21 cellular contexts compared by ENCODE assay signal in the genomic region with DNA sequence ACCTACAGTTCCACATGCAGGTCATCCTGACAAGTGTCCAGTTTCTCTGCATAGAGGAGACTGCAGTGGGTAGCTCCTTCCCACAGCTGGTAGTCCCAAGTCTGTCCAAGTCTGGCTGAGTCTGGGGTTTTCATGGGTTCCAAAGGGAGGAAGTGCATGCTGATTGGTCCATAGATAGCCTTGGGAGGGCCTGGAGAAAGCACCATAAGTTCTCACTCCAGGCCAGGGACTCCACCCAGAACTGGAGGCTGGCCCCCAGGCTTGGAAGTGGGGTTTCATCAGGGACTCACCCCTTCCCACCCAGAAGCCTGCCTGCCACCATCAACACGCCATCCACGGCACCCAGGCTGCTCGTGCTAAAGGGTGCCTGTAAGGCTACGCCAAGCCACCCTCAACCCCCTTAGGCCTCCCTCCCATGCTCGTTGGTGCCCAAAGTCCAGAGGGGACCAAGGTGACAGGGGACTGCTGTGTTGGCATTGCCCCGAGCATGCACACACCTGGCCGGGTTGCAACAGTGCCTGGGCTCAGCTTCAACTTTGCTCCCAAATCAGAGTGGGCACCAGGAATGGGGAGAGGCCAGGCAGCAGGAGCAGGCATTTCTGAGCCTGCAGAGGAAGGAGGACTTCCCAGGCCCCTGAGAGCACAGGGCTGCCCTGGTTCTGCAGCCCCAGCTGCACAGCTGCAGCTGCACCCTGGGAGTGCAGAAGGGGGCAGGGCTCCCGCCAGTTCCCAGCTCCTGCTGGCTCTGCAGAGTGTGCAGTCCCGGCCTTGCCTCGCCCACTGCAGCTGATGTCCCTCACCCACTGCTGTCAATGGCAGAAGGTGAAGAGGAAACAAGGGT.
"Had no signal": no experiment of that assay in that cellular context is flagged by ENCODE, and none has a peak within 500 bp of the region (broad histone marks: within the 10 kb centered on the region; RNA-seq: fewer than 3 reads in every experiment).

No MANE protein-coding gene starts in this region.

- ATAC-seq: gastroesophageal sphincter, heart right ventricle, left cardiac atrium had no signal

- H3K27ac Mint-ChIP-seq: activated naive CD4-positive, alpha-beta T cell treated with anti-CD3 and anti-CD28 coated beads, Interleukin-2, amount 50 U/mL, for 24 hours; nephron; T-helper 1 cell treated with Interleukin-12 subunit alpha and Interleukin-12 subunit beta and Interleukin-4 antibody, amounts not matched to agents 30 μg/mL and 1 μg/mL, for 36 hours had no signal

- H3K4me1 ChIP-seq: esophagus muscularis mucosa, gastroesophageal sphincter, heart right ventricle, spleen, tibial artery, vagina had no signal

- H3K36me3 Mint-ChIP-seq: activated naive CD4-positive, alpha-beta T cell treated with anti-CD3 and anti-CD28 coated beads, Interleukin-2, amount 50 U/mL, for 24 hours had no signal

- DNase-seq: activated CD4-positive, alpha-beta T cell treated with anti-CD3 and anti-CD28 coated beads for 1 hour; activated gamma-delta T cell; dermis blood vessel endothelial cell; effector memory CD4-positive, alpha-beta T cell; heart right ventricle; left cardiac atrium; mesenchymal stem cell; retina; spleen; stimulated activated CD4-positive, alpha-beta T cell treated with anti-CD3 and anti-CD28 coated beads, Interleukin-4, amount 100 ng/mL, for 4 hours; stimulated activated naive CD4-positive, alpha-beta T cell treated with Interleukin-2 at 50 U/mL for 16 hours; substantia nigra; tibial artery had no signal

- FAIRE-seq: endothelial cell of umbilical vein had no signal

- H3K9me3 ChIP-seq: esophagus muscularis mucosa, gastroesophageal sphincter, heart right ventricle, spleen, tibial artery, vagina had no signal

- H3K4me3 ChIP-seq: cardiac muscle cell, esophagus muscularis mucosa, gastroesophageal sphincter, heart right ventricle, spleen, tibial artery, vagina had no signal

- H3K36me3 ChIP-seq: cardiac muscle cell, esophagus muscularis mucosa, gastroesophageal sphincter, heart right ventricle, spleen, tibial artery, vagina had no signal

- H3K27ac ChIP-seq: cardiac muscle cell, esophagus muscularis mucosa, gastroesophageal sphincter, heart right ventricle, spleen, tibial artery, vagina had no signal

- H3K4me3 Mint-ChIP-seq: activated naive CD4-positive, alpha-beta T cell treated with anti-CD3 and anti-CD28 coated beads, Interleukin-2, amount 50 U/mL, for 24 hours; nephron; T-helper 1 cell treated with Interleukin-12 subunit alpha and Interleukin-12 subunit beta and Interleukin-4 antibody, amounts not matched to agents 30 μg/mL and 1 μg/mL, for 36 hours had no signal

- H3K9me3 Mint-ChIP-seq: activated naive CD4-positive, alpha-beta T cell treated with anti-CD3 and anti-CD28 coated beads, Interleukin-2, amount 50 U/mL, for 24 hours; nephron; T-helper 1 cell treated with Interleukin-12 subunit alpha and Interleukin-12 subunit beta and Interleukin-4 antibody, amounts not matched to agents 30 μg/mL and 1 μg/mL, for 36 hours had no signal

- H3K27me3 Mint-ChIP-seq: activated naive CD4-positive, alpha-beta T cell treated with anti-CD3 and anti-CD28 coated beads, Interleukin-2, amount 50 U/mL, for 24 hours had no signal

- H3K4me1 Mint-ChIP-seq: activated naive CD4-positive, alpha-beta T cell treated with anti-CD3 and anti-CD28 coated beads, Interleukin-2, amount 50 U/mL, for 24 hours; nephron had no signal

- H3K27me3 ChIP-seq: cardiac muscle cell, vagina had no signal
